Comparison of ENCODE assay signal across 18 cellular contexts in genomic region chr12:77648716-77649115, GRCh38.
DNase-seq lines count a peak whose midpoint lies in the region; ATAC-seq, FAIRE-seq and TF ChIP-seq lines count a peak whose summit lies in the region.
"Had no signal": no experiment of that assay in that cellular context is flagged by ENCODE, and none has a peak within 500 bp of the region (broad histone marks: within the 10 kb centered on the region; RNA-seq: fewer than 3 reads in every experiment).

No MANE protein-coding gene starts in this region.

- no peaks in the 10 kb centered on the region for H3K4me1 Mint-ChIP-seq in activated naive CD4-positive, alpha-beta T cell treated with anti-CD3 and anti-CD28 coated beads for 36 hours (ENCODE audit: low read depth)
- H3K4me1 Mint-ChIP-seq in CD8-positive, alpha-beta T cell (ENCODE audit: low read depth) = no peaks in the 10 kb centered on the region

- no peaks in the 10 kb centered on the region for H3K27me3 Mint-ChIP-seq in activated naive CD4-positive, alpha-beta T cell treated with anti-CD3 and anti-CD28 coated beads for 36 hours (ENCODE audit: low read depth)
- H3K27me3 Mint-ChIP-seq in CD8-positive, alpha-beta T cell (ENCODE audit: low read depth) = no peaks in the 10 kb centered on the region
- H3K27me3 Mint-ChIP-seq: CD4-positive, alpha-beta T cell had no signal

- H3K36me3 ChIP-seq in ACC112 (ENCODE audit: insufficient read depth, low read length) (no peaks in the 10 kb centered on the region), bronchial epithelial cell (ENCODE audit: control insufficient read depth, insufficient read depth, low read length) (no peaks in the 10 kb centered on the region), kidney (ENCODE audit: control insufficient read depth in 1 of 2, insufficient read depth in 2 of 2, low read length in 2 of 2) (no peaks in the 10 kb centered on the region)
- no peaks in the 10 kb centered on the region for H3K36me3 ChIP-seq in CD8-positive, alpha-beta T cell (ENCODE audit: insufficient read depth, low read length)

- H3K9me3 ChIP-seq in kidney (ENCODE audit: control insufficient read depth in 1 of 2, low read length in 2 of 2) = no peaks in the 10 kb centered on the region
- H3K9me3 ChIP-seq in CD8-positive, alpha-beta T cell (ENCODE audit: low read length) = no peaks in the 10 kb centered on the region

- no peak overlapping the region for H3K4me3 Mint-ChIP-seq in activated naive CD4-positive, alpha-beta T cell treated with anti-CD3 and anti-CD28 coated beads for 36 hours
- no peak overlapping the region for H3K4me3 Mint-ChIP-seq in CD8-positive, alpha-beta T cell
- H3K4me3 Mint-ChIP-seq: CD4-positive, alpha-beta T cell; HFFc6 had no signal

- no peak for FAIRE-seq in bronchial epithelial cell (lab: Jason Lieb, UNC)
- no peak for FAIRE-seq in kidney (lab: Jason Lieb, UNC)

- POLR2A ChIA-PET in GM10248 (lab: Yijun Ruan, JAX) = no interaction called here
- POLR2A ChIA-PET in CD8-positive, alpha-beta T cell (lab: Charles Lee) = no interaction called here

- no peak overlapping the region for H3K27ac Mint-ChIP-seq in activated naive CD4-positive, alpha-beta T cell treated with anti-CD3 and anti-CD28 coated beads for 36 hours
- H3K27ac Mint-ChIP-seq in CD8-positive, alpha-beta T cell = no peak overlapping the region
- H3K27ac Mint-ChIP-seq: CD4-positive, alpha-beta T cell; HFFc6 had no signal

- H3K9me3 Mint-ChIP-seq in activated naive CD4-positive, alpha-beta T cell treated with anti-CD3 and anti-CD28 coated beads for 36 hours = peaks cover 4% of the 10 kb centered on the region
- H3K9me3 Mint-ChIP-seq in CD8-positive, alpha-beta T cell = peaks cover 2% of the 10 kb centered on the region
- H3K9me3 Mint-ChIP-seq: HFFc6 had no signal

- no peak overlapping the region for H2AFZ ChIP-seq in ACC112 (ENCODE audit: low read length, unreplicated experiment)

- no peaks in the 10 kb centered on the region for H3K79me2 ChIP-seq in ACC112 (ENCODE audit: control insufficient read depth, insufficient read depth, low read length, unreplicated experiment)

- H3K4me3 ChIP-seq in ACC112 (ENCODE audit: low read depth, low read length) (no peak overlapping the region), bronchial epithelial cell (ENCODE audit: low read depth, low read length) (no peak overlapping the region), kidney (ENCODE audit: low read length in 2 of 2) (no peak overlapping the region)
- no peak overlapping the region for H3K4me3 ChIP-seq in CD8-positive, alpha-beta T cell (ENCODE audit: low read depth, low read length)

- peak overlapping the region; percentile 12; the same call in 1 of the 2 replicates for H3K27ac ChIP-seq in ACC112 (ENCODE audit: low read depth, low read length)
- H3K27ac ChIP-seq in kidney (ENCODE audit: low read depth in 2 of 2, low read length in 2 of 2) = no peak overlapping the region
- no peak overlapping the region for H3K27ac ChIP-seq in CD8-positive, alpha-beta T cell (ENCODE audit: low read depth, low read length)

- H3K4me1 ChIP-seq in ACC112 (ENCODE audit: control insufficient read depth, insufficient read depth, low read length, unreplicated experiment) (peaks cover 8% of the 10 kb centered on the region), kidney (ENCODE audit: control insufficient read depth in 1 of 2, insufficient read depth in 1 of 2, low read depth in 1 of 2, low read length in 2 of 2) (no peaks in the 10 kb centered on the region)
- H3K4me1 ChIP-seq in CD8-positive, alpha-beta T cell (ENCODE audit: insufficient read depth, low read length) = no peaks in the 10 kb centered on the region

- no peaks in the 10 kb centered on the region for H3K27me3 ChIP-seq in ACC112 (ENCODE audit: insufficient read depth, low read length)
- no peaks in the 10 kb centered on the region for H3K27me3 ChIP-seq in bronchial epithelial cell (ENCODE audit: control insufficient read depth, insufficient read depth, low read length)
- H3K27me3 ChIP-seq in CD8-positive, alpha-beta T cell (ENCODE audit: insufficient read depth, low read length) = no peaks in the 10 kb centered on the region

- no peak for TF ChIP-seq CTCF in bronchial epithelial cell (IDR thresholded peaks at IDR 0.05; ENCODE audit: insufficient read depth, low read length, severe bottlenecking)
- TF ChIP-seq CTCF in GM10248 (IDR thresholded peaks at IDR 0.05; ENCODE audit: control extremely low read depth, extremely low read depth, low read depth, missing control alignments) = no peak
- no peak for TF ChIP-seq CTCF in kidney (IDR thresholded peaks at IDR 0.05; ENCODE audit: borderline replicate concordance, extremely low read depth, insufficient read depth)
- TF ChIP-seq CTCF in CD8-positive, alpha-beta T cell (IDR thresholded peaks at IDR 0.05) = no peak

- H3K36me3 Mint-ChIP-seq in activated naive CD4-positive, alpha-beta T cell treated with anti-CD3 and anti-CD28 coated beads for 36 hours (ENCODE audit: low read depth) = no peaks in the 10 kb centered on the region
- no peaks in the 10 kb centered on the region for H3K36me3 Mint-ChIP-seq in CD8-positive, alpha-beta T cell

- ATAC-seq in CD8-positive, alpha-beta T cell = no peak

- H3K9ac ChIP-seq in kidney (ENCODE audit: low read length in 2 of 2) = no peak overlapping the region

- CTCF ChIA-PET in GM10248 (lab: Yijun Ruan, JAX) = interaction anchor here (0.9 kb wide), 1 partner anchor 277 kb away, joined by 3 read pairs; no protein-coding TSS in a partner anchor
- CTCF ChIA-PET in activated naive CD4-positive, alpha-beta T cell treated with anti-CD3 and anti-CD28 coated beads for 36 hours (lab: Charles Lee) = no interaction called here
- CTCF ChIA-PET in CD8-positive, alpha-beta T cell (lab: Charles Lee) = no interaction called here

- DNase-seq in NCI-H226 (peak; percentile 4), bronchial epithelial cell (ENCODE audit: low read depth) (peak; percentile 31), fibroblast of the conjunctiva (ENCODE audit: low read depth) (peak; percentile 6), GM10248 (ENCODE audit: extremely low spot score) (no peak), kidney (no peak)
- DNase-seq in activated naive CD4-positive, alpha-beta T cell treated with anti-CD3 and anti-CD28 coated beads for 36 hours = no peak
- no peak for DNase-seq in CD8-positive, alpha-beta T cell
- DNase-seq: 8988T; CD4-positive, alpha-beta T cell; GF-D8; HFFc6; KG1; MM.1S; NCI-H187 treated with DMSO at 0.1 percent for 48 hours; NCI-H2171; NCI-H510A treated with DMSO at 0.1 percent for 48 hours; SHP77 treated with DMSO at 0.1 percent for 48 hours had no signal

- intact Hi-C loops in activated naive CD4-positive, alpha-beta T cell treated with anti-CD3 and anti-CD28 coated beads for 36 hours (cut with micrococcal nuclease) = no loop called here
- intact Hi-C loops in kidney (cut with DNase I) = no loop called here
- intact Hi-C loops in CD8-positive, alpha-beta T cell (cut with DNase I, micrococcal nuclease) = loop anchor here in 1 of 2 experiments (5.0 kb wide), 1 partner anchor 1304 kb away; no protein-coding TSS in a partner anchor

Comparison
In these comparisons a context has a peak if more than half of its experiments do, and no peak if none do; other contexts are left out.
1. DNase-seq: peak in NCI-H226 (single experiment), bronchial epithelial cell (single experiment) and fibroblast of the conjunctiva (single experiment); none in GM10248 (single experiment), activated naive CD4-positive, alpha-beta T cell treated with anti-CD3 and anti-CD28 coated beads for 36 hours (single experiment), kidney (single experiment) and CD8-positive, alpha-beta T cell (0 of 7).